ENCODE assay signal across 17 cellular contexts in the genomic region with DNA sequence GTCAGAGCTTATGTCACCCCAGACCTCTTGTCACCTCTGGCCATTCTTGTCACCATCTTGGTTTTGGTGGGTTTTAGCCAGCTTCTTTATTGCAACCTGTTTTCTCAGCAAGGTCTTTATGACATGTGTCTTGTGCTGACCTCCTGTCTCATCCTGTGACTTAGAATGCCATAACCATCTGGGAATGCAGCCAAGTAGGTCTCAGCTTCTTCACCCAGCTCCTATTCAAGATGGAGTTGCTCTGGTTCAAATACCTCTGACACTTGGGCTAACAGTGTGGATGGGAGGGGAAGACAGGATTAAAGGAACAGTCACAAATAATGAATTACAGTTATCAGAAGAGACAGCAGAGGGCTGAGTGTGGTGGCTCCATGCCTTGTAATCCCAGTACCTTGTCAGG. TPM values are rescaled to one million over a fixed set of nuclear protein-coding genes. Genes with fewer than 3 reads are reported as not detected.
DNase-seq lines count a peak whose midpoint lies in the region; FAIRE-seq and TF ChIP-seq lines count a peak whose summit lies in the region.
"Had no signal": no experiment of that assay in that cellular context is flagged by ENCODE, and none has a peak within 500 bp of the region (broad histone marks: within the 10 kb centered on the region; RNA-seq: fewer than 3 reads in every experiment).

No MANE protein-coding gene starts in this region.

- H3K27me3 ChIP-seq in bronchial epithelial cell (ENCODE audit: control insufficient read depth, insufficient read depth, low read length) (peaks cover 1% of the 10 kb centered on the region), tibial nerve (peaks cover 0 to 25% of the 10 kb centered on the region in 2 donors)
- H3K27me3 ChIP-seq: BE2C had no signal

- H3K4me1 ChIP-seq in tibial nerve, result no peaks in the 10 kb centered on the region
- H3K4me1 ChIP-seq: BE2C, HAP-1 had no signal

- TF ChIP-seq POLR2A in tibial nerve (IDR thresholded peaks at IDR 0.05), result no peak

- intact Hi-C loops in posterior vena cava (cut with DNase I), result no loop called here

- H3K27ac ChIP-seq in tibial nerve, result no peak overlapping the region
- H3K27ac ChIP-seq: C4-2B had no signal

- FAIRE-seq in bronchial epithelial cell (lab: Jason Lieb, UNC), result no peak
- FAIRE-seq: GM19239, H1 had no signal

- no peak for TF ChIP-seq EP300 in tibial nerve (IDR thresholded peaks at IDR 0.05)

- H3K9me3 ChIP-seq in tibial nerve, result no peaks in the 10 kb centered on the region
- H3K9me3 ChIP-seq: BE2C, HAP-1 had no signal

- peak; percentile 23 for DNase-seq in ELR (ENCODE audit: low read depth)
- peak; percentile 12 for DNase-seq in RPMI7951 (ENCODE audit: low read depth)
- peak; percentile 9 for DNase-seq in bronchial epithelial cell (ENCODE audit: low read depth)
- peak; percentile 20 for DNase-seq in kidney tubule cell (ENCODE audit: low spot score)
- DNase-seq in tibial nerve (ENCODE audit: low spot score in 2 of 2), result no peak
- DNase-seq in NCI-H69 (lab: John Stamatoyannopoulos, UW), result no peak
- no peak for DNase-seq in NCI-H1105 (lab: John Stamatoyannopoulos, UW)
- no peak for DNase-seq in posterior vena cava (ENCODE audit: low spot score)
- DNase-seq: BE2C; CD4-positive, alpha-beta memory T cell; DMS79 treated with DMSO at 0.1 percent for 48 hours; GF-D8; HFFc6 had no signal

- TF ChIP-seq CTCF in bronchial epithelial cell (IDR thresholded peaks at IDR 0.05; ENCODE audit: insufficient read depth, low read length, severe bottlenecking), result no peak
- TF ChIP-seq CTCF in tibial nerve (IDR thresholded peaks at IDR 0.05), result no peak

- H3K4me3 ChIP-seq in bronchial epithelial cell (ENCODE audit: low read depth, low read length), result no peak overlapping the region
- H3K4me3 ChIP-seq in tibial nerve, result no peak overlapping the region
- H3K4me3 ChIP-seq: HAP-1 had no signal

- H3K36me3 ChIP-seq in bronchial epithelial cell (ENCODE audit: control insufficient read depth, insufficient read depth, low read length) (no peaks in the 10 kb centered on the region), tibial nerve (no peaks in the 10 kb centered on the region)
- H3K36me3 ChIP-seq: BE2C, HAP-1 had no signal

RNA-seq across cellular contexts. Expression of a gene that starts 30.5 kb away (rescaled TPM):
- 16.1 and 16.7 TPM in 2 replicates for total RNA-seq in RPMI7951 (2014; rRNA removed; shearing (Covaris generic))
- total RNA-seq in bronchial epithelial cell, result 5.0 and 6.9 TPM in 2 replicates
- 10 to 100 TPM in 2 of 4 donors, 1 to 10 TPM in 2; 6.9 to 18.0 (median 10.2) TPM for total RNA-seq in tibial nerve
- total RNA-seq in posterior vena cava, result 1 to 10 TPM; 7.9 to 9.2 TPM

RNA-seq across cellular contexts. Expression of a gene that starts 32.3 kb away (rescaled TPM):
- 6.4 and 7.0 TPM in 2 replicates for total RNA-seq in RPMI7951 (2014; rRNA removed; shearing (Covaris generic))
- total RNA-seq in bronchial epithelial cell (1.2 and 1.8 TPM in 2 replicates), tibial nerve (10 to 100 TPM; 11.8 to 22.8 (median 16.3) TPM), posterior vena cava (1 to 10 TPM; 6.1 to 6.9 TPM)

Comparison
In these comparisons a context has a peak if more than half of its experiments do, and no peak if none do; other contexts are left out.
1. DNase-seq: peak in ELR (single experiment), RPMI7951 (single experiment), bronchial epithelial cell (single experiment) and kidney tubule cell (single experiment); none in tibial nerve (0 of 2), NCI-H69 (single experiment), NCI-H1105 (single experiment) and posterior vena cava (single experiment).